1 cellular context compared by ENCODE assay signal in the genomic region with DNA sequence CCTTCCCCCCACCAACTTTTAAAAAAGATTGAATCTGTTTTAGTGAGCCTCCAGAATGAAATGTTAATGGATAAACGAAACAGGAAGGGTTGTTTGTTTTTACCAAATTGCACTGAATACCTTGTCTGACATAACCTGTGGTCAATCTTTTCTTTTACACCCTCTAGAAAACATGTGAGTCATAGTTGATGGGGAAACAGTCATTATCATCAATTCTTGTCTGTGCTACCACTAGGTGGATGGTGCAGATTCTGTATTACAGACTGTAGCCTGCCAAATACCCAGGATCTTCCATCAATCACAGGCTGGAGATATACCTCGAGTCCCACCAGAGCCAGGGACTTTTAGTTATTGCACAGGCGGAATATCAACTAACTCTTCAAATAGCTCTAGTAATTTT.
TF ChIP-seq lines count a peak whose summit lies in the region.

No MANE protein-coding gene starts in this region.

TF ChIP-seq in K562, 482 proteins besides CTCF, POLR2A, EP300 and RAD21 (continued from another document):
- TF ChIP-seq GTF2B (IDR thresholded peaks at IDR 0.05; ENCODE audit: extremely low read depth, insufficient read length): no peak
- peak; percentile 10; the same call in 1 of the 2 replicates for TF ChIP-seq NFE2 (IDR thresholded peaks at IDR 0.05; ENCODE audit: low read depth)
- TF ChIP-seq DDX20 (tag; IDR thresholded peaks at IDR 0.05; ENCODE audit: low read depth): no peak
TF ChIP-seq in K562: peak in this region for 3.
